28 cellular contexts compared by ENCODE assay signal in the genomic region with DNA sequence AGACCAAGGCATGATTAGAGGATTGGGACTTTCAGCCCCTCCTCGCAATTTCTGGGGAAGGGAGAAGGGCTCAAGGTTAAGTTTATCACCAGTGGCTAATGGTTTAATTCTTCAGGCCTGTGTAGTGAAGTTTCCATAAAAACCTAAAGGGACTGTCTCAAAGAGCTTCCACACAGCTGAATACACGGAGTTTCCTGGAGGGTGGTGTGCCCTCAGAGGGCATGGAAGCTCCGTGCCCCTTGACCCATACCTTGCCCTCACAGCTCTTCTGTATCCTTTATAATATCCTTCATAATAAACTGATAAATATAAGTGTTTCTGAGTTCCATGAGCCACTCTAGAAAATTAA.
"Had no signal": no experiment of that assay in that cellular context is flagged by ENCODE, and none has a peak within 500 bp of the region (broad histone marks: within the 10 kb centered on the region; RNA-seq: fewer than 3 reads in every experiment).

No MANE protein-coding gene starts in this region.

- H2AFZ ChIP-seq: PC-9 had no signal

- DNase-seq: activated B cell treated with CpG ODN at 0.5 μM for 24 hours; activated CD4-positive, alpha-beta memory T cell treated with anti-CD3 and anti-CD28 coated beads for 36 hours; activated CD4-positive, alpha-beta T cell treated with anti-CD3 and anti-CD28 coated beads for 4 hours; activated CD4-positive, alpha-beta T cell treated with anti-CD3 and anti-CD28 coated beads, Interleukin-2, amount 50 U/mL, for 1 hour; activated CD4-positive, CD25-positive, alpha-beta regulatory T cell treated with anti-CD3 and anti-CD28 coated beads, Interleukin-2, amount 50 U/mL, for 72 hours; activated CD8-positive, alpha-beta memory T cell treated with anti-CD3 and anti-CD28 coated beads, Interleukin-2, amount 50 U/mL, for 4 hours; activated gamma-delta T cell treated with Interleukin-2 at 50 U/mL for 16 hours; activated naive CD4-positive, alpha-beta T cell treated with anti-CD3 and anti-CD28 coated beads for 36 hours; activated T-cell treated with anti-CD3 and anti-CD28 coated beads for 4 hours; activated T-cell treated with anti-CD3 and anti-CD28 coated beads, Interleukin-2, amount 50 U/mL, for 4 hours; anterior cingulate cortex; NCI-H1105; NCI-H1417 treated with DMSO at 0.1 percent for 48 hours; NCI-H1930; NCI-H2081 treated with DMSO at 0.1 percent for 48 hours; NCI-H446 treated with DMSO at 0.1 percent for 48 hours; NCI-H524; PC-9; SIG-M5; SW 1271; T-helper 1 cell; T-helper 2 cell; T-helper 9 cell had no signal

- H3K27ac ChIP-seq: brain microvascular endothelial cell, PC-9, RWPE1, VCaP had no signal

- ATAC-seq: activated naive CD4-positive, alpha-beta T cell treated with anti-CD3 and anti-CD28 coated beads, Interleukin-2, amount 50 U/mL, for 72 hours; activated T-cell treated with anti-CD3 and anti-CD28 coated beads, Interleukin-2, amount 50 U/mL, for 4 hours; Right ventricle myocardium inferior had no signal

- H3K27me3 ChIP-seq: brain microvascular endothelial cell had no signal

- H3K4me3 ChIP-seq: PC-9 had no signal

- H3K4me2 ChIP-seq: PC-9 had no signal
